Comparison of ENCODE assay signal across 9 cellular contexts in genomic region chr3:52237006-52237658, GRCh38. TPM values are rescaled to one million over a fixed set of nuclear protein-coding genes. Genes with fewer than 3 reads are reported as not detected.
DNase-seq lines count a peak whose midpoint lies in the region; ATAC-seq and TF ChIP-seq lines count a peak whose summit lies in the region.
"Had no signal": no experiment of that assay in that cellular context is flagged by ENCODE, and none has a peak within 500 bp of the region (broad histone marks: within the 10 kb centered on the region; RNA-seq: fewer than 3 reads in every experiment).

No MANE protein-coding gene starts in this region.

- no peak overlapping the region for H3K27ac ChIP-seq in SU-DHL-6 (ENCODE audit: low read depth, low read length)
- H3K27ac ChIP-seq in psoas muscle: peak overlapping the region; percentile 94

- H4K20me1 ChIP-seq in SU-DHL-6 (ENCODE audit: low read depth, low read length): no peaks in the 10 kb centered on the region

- H3K36me3 ChIP-seq in ES-I3 (ENCODE audit: insufficient read depth, low read length) (no peaks in the 10 kb centered on the region), SU-DHL-6 (ENCODE audit: low read length) (no peaks in the 10 kb centered on the region), psoas muscle (ENCODE audit: insufficient read depth in 1 of 2, low read depth in 1 of 2) (peaks cover 0 to 12% of the 10 kb centered on the region in 2 donors)

- no peak overlapping the region for H2AFZ ChIP-seq in SU-DHL-6 (ENCODE audit: low read depth, low read length, severe bottlenecking)

- H3K4me1 ChIP-seq in ES-I3 (ENCODE audit: insufficient read depth, low read length): peaks cover 26% of the 10 kb centered on the region
- peaks cover 59% of the 10 kb centered on the region for H3K4me1 ChIP-seq in psoas muscle

- H3K9me3 ChIP-seq in ES-I3 (ENCODE audit: control insufficient read depth, insufficient read depth, low read length) (no peaks in the 10 kb centered on the region), SU-DHL-6 (ENCODE audit: insufficient read depth, low read length) (no peaks in the 10 kb centered on the region), psoas muscle (no peaks in the 10 kb centered on the region)

- WGBS in psoas muscle, 3 donors: 45 to 61% (median 56%) methylated on average over 6 of the region's 6 CpGs

- H3K79me2 ChIP-seq in SU-DHL-6 (ENCODE audit: insufficient read depth, low read length): peaks cover 23% of the 10 kb centered on the region; the same call in 1 of the 2 replicates

- intact Hi-C loops in psoas muscle (cut with DNase I): loop anchor here in 1 of 2 donors (5.0 kb wide), 1 partner anchor 40 kb away; the partner anchor contains the start of gene WDR82

- H3K4me2 ChIP-seq in SU-DHL-6 (ENCODE audit: low read depth, low read length, poor library complexity, severe bottlenecking): no peak overlapping the region

- no peaks in the 10 kb centered on the region for H3K9me2 ChIP-seq in SU-DHL-6 (replicated peaks; ENCODE audit: insufficient read depth, low read length)

- H3K27me3 ChIP-seq in SU-DHL-6 (ENCODE audit: low read length) (no peaks in the 10 kb centered on the region), psoas muscle (ENCODE audit: insufficient read depth in 3 of 3, low read length in 2 of 3) (no peaks in the 10 kb centered on the region)

- ATAC-seq in psoas muscle: peak in 1 of 4 donors; percentile 1
- no peak for ATAC-seq in GM21723 (IDR thresholded peaks at IDR 0.05; ENCODE audit: unreplicated experiment)

- H3K9ac ChIP-seq in ES-I3 (ENCODE audit: low read depth, low read length) (0 out of 2 replicates have a peak overlapping the region, but pooled peaks have one; percentile 17), SU-DHL-6 (ENCODE audit: low read length) (peak overlapping the region; percentile 89; the same call in 1 of the 2 replicates)

- TF ChIP-seq CTCF in SU-DHL-6 (IDR thresholded peaks at IDR 0.05; ENCODE audit: insufficient read depth, low read length, poor library complexity, severe bottlenecking) (no peak), fibroblast of pulmonary artery (IDR thresholded peaks at IDR 0.05; ENCODE audit: low read length, missing control alignments) (no peak), psoas muscle (IDR thresholded peaks at IDR 0.05) (no peak)

- H3F3A ChIP-seq in SU-DHL-6 (ENCODE audit: insufficient read depth): no peaks in the 10 kb centered on the region

- DNase-seq in fibroblast of pulmonary artery (ENCODE audit: low read depth): no peak
- peak in 1 of 2 donors; percentile 43 for DNase-seq in psoas muscle
- DNase-seq in AG08395 (ENCODE audit: low spot score): no peak
- no peak for DNase-seq in iPS-NIHi7 (ENCODE audit: extremely low spot score)
- no peak for DNase-seq in NCI-H146 (lab: John Stamatoyannopoulos, UW)

- H3K4me3 ChIP-seq in SU-DHL-6 (ENCODE audit: insufficient read depth, low read length, poor library complexity, severe bottlenecking) (no peak overlapping the region), fibroblast of pulmonary artery (replicated peaks; ENCODE audit: low read depth, low read length) (peak overlapping the region; percentile 87), psoas muscle (peak overlapping the region; percentile 80)

RNA-seq across cellular contexts. Expression of gene TWF2, which starts 1.8 kb away (rescaled TPM):
- 100 to 1,000 TPM in 3 of 4 donors, 10 to 100 TPM in 1; 74.9 to 224 (median 138) TPM for total RNA-seq in psoas muscle
- 100 to 1,000 TPM in 1 of 3 donors, 10 to 100 TPM in 2; 19.6 to 160 (median 74.6) TPM for polyA plus RNA-seq in psoas muscle

RNA-seq across cellular contexts. Expression of gene PPM1M, which starts 8.4 kb away (rescaled TPM):
- total RNA-seq in psoas muscle: 1 to 10 TPM; 2.1 to 7.5 (median 3.9) TPM
- 1 to 10 TPM; 2.5 to 3.3 (median 2.6) TPM for polyA plus RNA-seq in psoas muscle

RNA-seq across cellular contexts. Expression of gene TLR9, which starts 11.7 kb away (rescaled TPM):
- under 1 TPM in 3 of 4 donors, not detected in 1; 0.34 to 0.55 (median 0.41) TPM for total RNA-seq in psoas muscle
- polyA plus RNA-seq in psoas muscle: under 1 TPM; 0.04 to 0.14 (median 0.08) TPM
- total RNA-seq: SK-MEL-5 had no signal

RNA-seq across cellular contexts. Expression of gene ALAS1, which starts 39.2 kb away (rescaled TPM):
- total RNA-seq in psoas muscle: 10 to 100 TPM; 50.1 to 89.4 (median 68.1) TPM
- 100 to 1,000 TPM in 2 of 3 donors, 10 to 100 TPM in 1; 75.2 to 138 (median 121) TPM for polyA plus RNA-seq in psoas muscle

RNA-seq across cellular contexts. Expression of gene WDR82, which starts 41.3 kb away (rescaled TPM):
- total RNA-seq in psoas muscle: 10 to 100 TPM; 62.1 to 93.1 (median 85.5) TPM
- 10 to 100 TPM; 46.1 to 96.7 (median 53.4) TPM for polyA plus RNA-seq in psoas muscle
